In the genomic region with DNA sequence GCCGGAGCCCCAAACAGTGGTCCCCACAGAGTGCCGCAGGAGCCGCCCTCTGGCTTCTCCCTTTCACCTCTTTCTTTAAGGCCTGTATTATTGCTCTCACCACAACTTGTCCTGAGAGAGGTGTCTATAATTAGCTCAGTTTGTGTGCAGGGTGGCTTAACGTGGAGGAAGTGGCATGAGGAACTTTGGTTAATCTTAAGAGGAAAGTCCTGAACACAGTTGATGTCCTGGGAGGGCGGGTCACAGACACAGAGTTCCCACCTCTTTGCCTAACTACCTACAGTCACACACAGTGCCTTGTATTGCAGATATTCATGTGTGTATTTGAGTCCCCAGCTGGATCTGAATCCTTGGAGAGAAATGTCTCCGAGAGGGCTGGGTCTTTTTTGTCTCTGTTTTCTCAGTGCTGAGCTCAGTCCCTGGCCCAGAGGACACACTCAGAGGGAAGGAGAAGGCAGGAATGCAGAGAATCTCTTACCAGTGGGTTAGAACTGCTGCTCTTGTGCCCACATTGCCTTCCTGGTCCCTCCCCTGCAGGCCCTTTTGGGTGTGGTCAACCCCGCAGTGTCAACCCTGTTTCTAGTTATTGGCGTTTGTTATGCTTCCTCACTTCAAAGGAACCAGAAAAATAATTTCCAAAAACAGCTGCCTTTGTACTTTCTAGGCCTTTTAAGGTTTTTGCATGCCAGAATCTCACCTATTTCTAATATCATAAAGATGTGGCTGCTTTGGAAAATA, we compare ENCODE assay signal across 8 cellular contexts.
DNase-seq lines count a peak whose midpoint lies in the region; ATAC-seq and TF ChIP-seq lines count a peak whose summit lies in the region.

No MANE protein-coding gene starts in this region.

- H3K27ac Mint-ChIP-seq in activated T-cell treated with anti-CD3 and anti-CD28 coated beads, Interleukin-2, amount 50 U/mL, for 24 hours: peak overlapping the region; percentile 67

- H3K36me3 ChIP-seq in gastrocnemius medialis: no peaks in the 10 kb centered on the region

- H3K4me3 Mint-ChIP-seq in activated T-cell treated with anti-CD3 and anti-CD28 coated beads, Interleukin-2, amount 50 U/mL, for 24 hours: no peak overlapping the region

- no peaks in the 10 kb centered on the region for H3K27me3 ChIP-seq in gastrocnemius medialis

- in situ Hi-C loops in gastrocnemius medialis (cut with MboI; ENCODE audit: low sequenced_read_pairs in 4 of 4): no loop called here

- intact Hi-C loops in gastrocnemius medialis (cut with DNase I; ENCODE audit: low total_unique reads): no loop called here

- H3K4me3 ChIP-seq in gastrocnemius medialis: no peak overlapping the region

- no peak for TF ChIP-seq CTCF in gastrocnemius medialis (IDR thresholded peaks at IDR 0.05 in 4 of 5, conservative IDR thresholded peaks at IDR 0.05 in 1 of 5)

- no peaks in the 10 kb centered on the region for H3K9me3 ChIP-seq in gastrocnemius medialis

- peak overlapping the region in 3 of 4 donors; percentile 23 to 95 (median 94) for H3K27ac ChIP-seq in gastrocnemius medialis

- no peaks in the 10 kb centered on the region for H3K9me3 Mint-ChIP-seq in activated T-cell treated with anti-CD3 and anti-CD28 coated beads, Interleukin-2, amount 50 U/mL, for 24 hours

- peaks cover 57% of the 10 kb centered on the region for H3K36me3 Mint-ChIP-seq in activated T-cell treated with anti-CD3 and anti-CD28 coated beads, Interleukin-2, amount 50 U/mL, for 24 hours (ENCODE audit: low read depth)

- H3K27me3 Mint-ChIP-seq in activated T-cell treated with anti-CD3 and anti-CD28 coated beads, Interleukin-2, amount 50 U/mL, for 24 hours: no peaks in the 10 kb centered on the region

- no peak for TF ChIP-seq POLR2A in gastrocnemius medialis (IDR thresholded peaks at IDR 0.05)

- no peak for DNase-seq in activated T-cell treated with anti-CD3 and anti-CD28 coated beads, Interleukin-2, amount 50 U/mL, for 24 hours
- DNase-seq in activated T-cell treated with anti-CD3 and anti-CD28 coated beads for 4 hours: no peak
- DNase-seq in UCSD-AML1 (lab: John Stamatoyannopoulos, UW; ENCODE audit: unreplicated experiment): peak; percentile 76
- no peak for DNase-seq in gastrocnemius medialis
- DNase-seq in activated gamma-delta T cell treated with Interleukin-2 at 50 U/mL for 16 hours: no peak

- peaks cover 38% of the 10 kb centered on the region for H3K4me1 Mint-ChIP-seq in activated T-cell treated with anti-CD3 and anti-CD28 coated beads, Interleukin-2, amount 50 U/mL, for 24 hours (ENCODE audit: low read depth)

- peak; percentile 48 for ATAC-seq in HG03139 (IDR thresholded peaks at IDR 0.05; ENCODE audit: unreplicated experiment)
- ATAC-seq in gastrocnemius medialis: no peak
- ATAC-seq in GM21576 (IDR thresholded peaks at IDR 0.05; ENCODE audit: unreplicated experiment): no peak
- ATAC-seq in GM19324 (IDR thresholded peaks at IDR 0.05; ENCODE audit: low FRiP score, unreplicated experiment): no peak

- peaks cover 42 to 53% of the 10 kb centered on the region in 2 donors for H3K4me1 ChIP-seq in gastrocnemius medialis
